Comparison of ENCODE assay signal across 31 cellular contexts in genomic region chr20:46073443-46073842, GRCh38. TPM values are rescaled to one million over a fixed set of nuclear protein-coding genes. Genes with fewer than 3 reads are reported as not detected.
DNase-seq lines count a peak whose midpoint lies in the region; ATAC-seq, FAIRE-seq and TF ChIP-seq lines count a peak whose summit lies in the region.
"Had no signal": no experiment of that assay in that cellular context is flagged by ENCODE, and none has a peak within 500 bp of the region (broad histone marks: within the 10 kb centered on the region; RNA-seq: fewer than 3 reads in every experiment).

No MANE protein-coding gene starts in this region.

- peak overlapping the region; percentile 88 for H3K27ac ChIP-seq in HUES48 (ENCODE audit: low read depth, low read length)
- H3K27ac ChIP-seq in iPS-20b (ENCODE audit: low read length) = peak overlapping the region; percentile 52
- H3K27ac ChIP-seq in aorta (ENCODE audit: low read depth in 1 of 2, low read length in 2 of 2) = no peak overlapping the region
- H3K27ac ChIP-seq: BLaER1, brain microvascular endothelial cell, prostate gland, SJSA1, uterus had no signal

- TF ChIP-seq CTCF in bronchial epithelial cell (IDR thresholded peaks at IDR 0.05; ENCODE audit: insufficient read depth, low read length, severe bottlenecking) = no peak

- H3K4me1 ChIP-seq in HUES48 (ENCODE audit: control insufficient read depth, insufficient read depth, low read length) = peaks cover 60% of the 10 kb centered on the region
- H3K4me1 ChIP-seq in iPS-20b (ENCODE audit: insufficient read depth, low read length) = peaks cover 54% of the 10 kb centered on the region
- H3K4me1 ChIP-seq in aorta (ENCODE audit: control insufficient read depth in 1 of 2, insufficient read depth in 2 of 2, low read length in 2 of 2) = peaks cover 0 to 3% of the 10 kb centered on the region in 2 donors
- H3K4me1 ChIP-seq: BLaER1, prostate gland, uterus had no signal

- H3K4me3 ChIP-seq in HUES48 (ENCODE audit: low read depth, low read length) (no peak overlapping the region), bronchial epithelial cell (ENCODE audit: low read depth, low read length) (no peak overlapping the region), iPS-20b (ENCODE audit: low read length) (peak overlapping the region; percentile 37; the same call in 1 of the 2 replicates), aorta (ENCODE audit: low read length in 2 of 2) (no peak overlapping the region)
- H3K4me3 ChIP-seq: BLaER1, MG63, mucosa of descending colon, prostate gland, SJSA1, uterus had no signal

- H3K9me3 ChIP-seq in HUES48 (ENCODE audit: control insufficient read depth, insufficient read depth, low read length) (no peaks in the 10 kb centered on the region), iPS-20b (ENCODE audit: insufficient read depth, low read depth, low read length) (no peaks in the 10 kb centered on the region), aorta (ENCODE audit: control insufficient read depth, low read length) (no peaks in the 10 kb centered on the region)
- H3K9me3 ChIP-seq: BLaER1, MG63, mucosa of descending colon, prostate gland, SJSA1, uterus had no signal

- H3K36me3 ChIP-seq in HUES48 (ENCODE audit: control insufficient read depth, insufficient read depth, low read length) = peaks cover 40% of the 10 kb centered on the region
- H3K36me3 ChIP-seq in bronchial epithelial cell (ENCODE audit: control insufficient read depth, insufficient read depth, low read length) = peaks cover 3% of the 10 kb centered on the region
- H3K36me3 ChIP-seq in iPS-20b (ENCODE audit: insufficient read depth, low read depth, low read length) = peaks cover 66% of the 10 kb centered on the region
- H3K36me3 ChIP-seq in aorta (ENCODE audit: control insufficient read depth in 1 of 2, insufficient read depth in 2 of 2, low read length in 1 of 2) = peaks cover 12 to 19% of the 10 kb centered on the region in 2 donors
- H3K36me3 ChIP-seq: uterus had no signal

- 89 to 92% methylated on average over 3 of the region's 3 CpGs for WGBS in aorta, 2 donors

- FAIRE-seq in bronchial epithelial cell (lab: Jason Lieb, UNC) = no peak
- FAIRE-seq: GM19239, islet of Langerhans had no signal

- peak; percentile 44 for DNase-seq in DMS79 (lab: John Stamatoyannopoulos, UW)
- peak; percentile 72 for DNase-seq in bronchial epithelial cell (ENCODE audit: low read depth)
- no peak for DNase-seq in NCI-H1930 (lab: John Stamatoyannopoulos, UW)
- no peak for DNase-seq in aorta
- no peak for DNase-seq in activated T-cell treated with anti-CD3 and anti-CD28 coated beads for 4 hours
- DNase-seq: ACHN; activated CD4-positive, alpha-beta T cell treated with anti-CD3 and anti-CD28 coated beads for 48 hours; activated naive CD8-positive, alpha-beta T cell treated with anti-CD3 and anti-CD28 coated beads for 36 hours; brain microvascular endothelial cell; COR-L47; foreskin fibroblast; IMR-90; MG63; mucosa of descending colon; NCI-H1436 treated with DMSO at 0.1 percent for 48 hours; NCI-H526 treated with DMSO at 0.1 percent for 48 hours; PC-3; T-helper 1 cell; uterus had no signal

- H3K27me3 ChIP-seq in HUES48 (ENCODE audit: control insufficient read depth, insufficient read depth, low read length) (no peaks in the 10 kb centered on the region), bronchial epithelial cell (ENCODE audit: control insufficient read depth, insufficient read depth, low read length) (no peaks in the 10 kb centered on the region), iPS-20b (ENCODE audit: insufficient read depth, low read length) (no peaks in the 10 kb centered on the region), aorta (ENCODE audit: control insufficient read depth in 1 of 2, insufficient read depth in 2 of 2, low read length in 1 of 2) (no peaks in the 10 kb centered on the region)
- H3K27me3 ChIP-seq: BLaER1, brain microvascular endothelial cell, MG63, SJSA1, uterus had no signal

- ATAC-seq in HG02981 (IDR thresholded peaks at IDR 0.05; ENCODE audit: unreplicated experiment) = no peak
- ATAC-seq in aorta (ENCODE audit: low FRiP score) = no peak
- ATAC-seq: activated T-helper 17 cell treated with anti-CD3 and anti-CD28 coated beads, Interleukin-2, amount 50 U/mL, for 72 hours; mucosa of descending colon; PC-3 had no signal

- intact Hi-C loops in aorta (cut with DNase I) = no loop called here

- H3K9ac ChIP-seq in HUES48 (ENCODE audit: low read depth, low read length) (no peak overlapping the region), iPS-20b (ENCODE audit: low read depth, low read length) (peak overlapping the region; percentile 4; the same call in 1 of the 2 replicates)
- H3K9ac ChIP-seq: BLaER1 had no signal

RNA-seq across cellular contexts. Expression of gene NCOA5, which starts 16.3 kb away (rescaled TPM):
- total RNA-seq in bronchial epithelial cell (7.9 and 9.5 TPM in 2 replicates), aorta (10 to 100 TPM; 18.6 to 23.7 TPM)
- 10 to 100 TPM in 1 of 2 donors, 1 to 10 TPM in 1; 8.5 to 10.4 TPM for polyA plus RNA-seq in aorta

RNA-seq across cellular contexts. Expression of gene SLC12A5, which starts 44.4 kb away (rescaled TPM):
- total RNA-seq in bronchial epithelial cell = not detected in 2 replicates
- total RNA-seq in aorta = 1 to 10 TPM in 1 of 2 donors, under 1 TPM in 1; 0.94 to 2.4 TPM
- not detected for polyA plus RNA-seq in aorta
- total RNA-seq: Daoy, IMR-90, lower leg skin, SJSA1, skeletal muscle tissue had no signal

RNA-seq across cellular contexts. Expression of gene CD40, which starts 44.7 kb away (rescaled TPM):
- 4.7 and 6.5 TPM in 2 replicates for total RNA-seq in bronchial epithelial cell
- 10 to 100 TPM; 20.9 to 36.1 TPM for total RNA-seq in aorta
- polyA plus RNA-seq in aorta = 10 to 100 TPM in 1 of 2 donors, 1 to 10 TPM in 1; 8.6 to 47.7 TPM

Comparison
In these comparisons a context has a peak if more than half of its experiments do, and no peak if none do; other contexts are left out.
1. DNase-seq: peak in DMS79 (single experiment) and bronchial epithelial cell (single experiment); none in NCI-H1930 (0 of 2), aorta (0 of 2) and activated T-cell treated with anti-CD3 and anti-CD28 coated beads for 4 hours (single experiment).
2. H3K27ac ChIP-seq: peak in HUES48 (single experiment) and iPS-20b (single experiment); none in aorta (0 of 2).